14 cellular contexts compared by ENCODE assay signal in genomic region chr1:160708118-160708517, GRCh38. TPM values are rescaled to one million over a fixed set of nuclear protein-coding genes. Genes with fewer than 3 reads are reported as not detected.
DNase-seq lines count a peak whose midpoint lies in the region; ATAC-seq, FAIRE-seq and TF ChIP-seq lines count a peak whose summit lies in the region.
"Had no signal": no experiment of that assay in that cellular context is flagged by ENCODE, and none has a peak within 500 bp of the region (broad histone marks: within the 10 kb centered on the region; RNA-seq: fewer than 3 reads in every experiment).

No MANE protein-coding gene starts in this region.

- no peaks in the 10 kb centered on the region for H3K9me2 ChIP-seq in Karpas-422 (replicated peaks; ENCODE audit: insufficient read depth, low read length)

- no peaks in the 10 kb centered on the region for H4K20me1 ChIP-seq in Karpas-422 (ENCODE audit: insufficient read depth, low read depth, low read length)

- no peaks in the 10 kb centered on the region for H3K36me3 Mint-ChIP-seq in activated T-helper 17 cell treated with anti-CD3 and anti-CD28 coated beads, Interleukin-2, amount 50 U/mL, for 72 hours (ENCODE audit: low read depth)

- H3K27ac ChIP-seq in Karpas-422 (ENCODE audit: low read length) (peak overlapping the region; percentile 28; the same call in 1 of the 2 replicates), small intestine (ENCODE audit: low read depth in 1 of 2, low read length in 1 of 2) (peak overlapping the region; percentile 30 to 64)
- H3K27ac ChIP-seq: WERI-Rb-1 had no signal

- no peak overlapping the region for H3K9ac ChIP-seq in Karpas-422 (ENCODE audit: low read length)

- ATAC-seq in activated T-helper 17 cell treated with anti-CD3 and anti-CD28 coated beads, Interleukin-2, amount 50 U/mL, for 72 hours (replicated peaks): peak; percentile 43

- TF ChIP-seq CTCF in GM10248 (IDR thresholded peaks at IDR 0.05; ENCODE audit: control extremely low read depth, extremely low read depth, low read depth, missing control alignments): no peak

- 52 to 79% (median 71%) methylated on average over 4 of the region's 4 CpGs for WGBS in small intestine, 3 donors

- H3K9me3 ChIP-seq in Karpas-422 (ENCODE audit: low read length) (no peaks in the 10 kb centered on the region), small intestine (ENCODE audit: control insufficient read depth, low read depth) (no peaks in the 10 kb centered on the region)

- no peaks in the 10 kb centered on the region for H3K79me2 ChIP-seq in Karpas-422 (ENCODE audit: low read length)

- no peaks in the 10 kb centered on the region for H3K27me3 Mint-ChIP-seq in activated T-helper 17 cell treated with anti-CD3 and anti-CD28 coated beads, Interleukin-2, amount 50 U/mL, for 72 hours

- CTCF ChIA-PET in GM10248 (lab: Yijun Ruan, JAX): interaction anchor here (0.8 to 3.7 kb wide), 20 partner anchors 9 to 282 kb away, joined by 3 to 30 read pairs (median 5); partner anchors contain the start of gene ITLN2

- peaks cover 69% of the 10 kb centered on the region for H3K4me1 ChIP-seq in Karpas-422 (ENCODE audit: low read length)
- no peaks in the 10 kb centered on the region for H3K4me1 ChIP-seq in small intestine (ENCODE audit: control insufficient read depth in 2 of 2, insufficient read depth in 1 of 2, low read depth in 1 of 2, low read length in 1 of 2)

- no peak for FAIRE-seq in small intestine (lab: Jason Lieb, UNC)
- FAIRE-seq: RCC 7860 had no signal

- H3K4me3 ChIP-seq in Karpas-422 (ENCODE audit: low read length): no peak overlapping the region
- no peak overlapping the region for H3K4me3 ChIP-seq in small intestine (ENCODE audit: low read depth in 1 of 2, low read length in 2 of 2)

- POLR2A ChIA-PET in GM10248 (lab: Yijun Ruan, JAX): interaction anchor here (1.6 to 1.8 kb wide), 2 partner anchors 17 to 31 kb away, joined by 4 to 6 read pairs; partner anchors contain the start of gene SLAMF7

- no peak overlapping the region for H3K4me3 Mint-ChIP-seq in activated T-helper 17 cell treated with anti-CD3 and anti-CD28 coated beads, Interleukin-2, amount 50 U/mL, for 72 hours

- H3K9me3 Mint-ChIP-seq in activated T-helper 17 cell treated with anti-CD3 and anti-CD28 coated beads, Interleukin-2, amount 50 U/mL, for 72 hours: no peaks in the 10 kb centered on the region

- no peak overlapping the region for H3K27ac Mint-ChIP-seq in activated T-helper 17 cell treated with anti-CD3 and anti-CD28 coated beads, Interleukin-2, amount 50 U/mL, for 72 hours

- no peaks in the 10 kb centered on the region for H3K27me3 ChIP-seq in Karpas-422 (ENCODE audit: low read length)
- H3K27me3 ChIP-seq in small intestine (ENCODE audit: control insufficient read depth in 2 of 2, insufficient read depth in 2 of 2, low read length in 2 of 2): no peaks in the 10 kb centered on the region

- DNase-seq in GF-D8 (lab: John Stamatoyannopoulos, UW) (peak; percentile 67), Karpas-422 (peak; percentile 56), small intestine (no peak), GM10248 (ENCODE audit: extremely low spot score) (no peak), activated gamma-delta T cell (lab: John Stamatoyannopoulos, UW) (no peak), DMS53 (lab: John Stamatoyannopoulos, UW) (no peak), NCI-H1417 treated with DMSO at 0.1 percent for 48 hours (lab: John Stamatoyannopoulos, UW) (no peak)
- DNase-seq: HCEC 1CT, NCI-H2171 treated with DMSO at 0.1 percent for 48 hours, WERI-Rb-1 had no signal

- peak overlapping the region; percentile 37 for H3K4me2 ChIP-seq in Karpas-422 (ENCODE audit: low read depth, low read length, poor library complexity, severe bottlenecking)

- peak overlapping the region; percentile 4; the same call in 1 of the 2 replicates for H2AFZ ChIP-seq in Karpas-422 (ENCODE audit: low read length)

- H3K4me1 Mint-ChIP-seq in activated T-helper 17 cell treated with anti-CD3 and anti-CD28 coated beads, Interleukin-2, amount 50 U/mL, for 72 hours: peaks cover 29% of the 10 kb centered on the region

- H3K36me3 ChIP-seq in Karpas-422 (ENCODE audit: insufficient read depth, low read length): no peaks in the 10 kb centered on the region
- H3K36me3 ChIP-seq in small intestine (ENCODE audit: control insufficient read depth in 2 of 2, insufficient read depth in 2 of 2, low read length in 2 of 2): peaks cover 0 to 1% of the 10 kb centered on the region in 2 donors
- H3K36me3 ChIP-seq: WERI-Rb-1 had no signal

RNA-seq across cellular contexts. Expression of gene CD48, which starts 3.5 kb away (rescaled TPM):
- 26.9 and 56.3 TPM in 2 replicates for total RNA-seq in Karpas-422 (2014; rRNA removed; shearing (Covaris generic); ENCODE audit: low replicate concordance)
- 100 to 1,000 TPM; 151 to 179 TPM for total RNA-seq in activated T-helper 17 cell treated with anti-CD3 and anti-CD28 coated beads, Interleukin-2, amount 50 U/mL, for 72 hours
- 10 to 100 TPM in 2 of 3 donors, 1 to 10 TPM in 1; 5.6 to 28.6 (median 12.2) TPM for polyA plus RNA-seq in small intestine
- total RNA-seq: pulmonary artery endothelial cell, temporal lobe had no signal

RNA-seq across cellular contexts. Expression of gene SLAMF7, which starts 30.9 kb away (rescaled TPM):
- 0.15 and 0.76 TPM in 2 replicates for total RNA-seq in Karpas-422 (2014; rRNA removed; shearing (Covaris generic); ENCODE audit: low replicate concordance)
- total RNA-seq in activated T-helper 17 cell treated with anti-CD3 and anti-CD28 coated beads, Interleukin-2, amount 50 U/mL, for 72 hours: 10 to 100 TPM in 1 of 2 donors, 1 to 10 TPM in 1; 4.5 to 15.0 TPM
- 10 to 100 TPM in 1 of 3 donors, 1 to 10 TPM in 2; 1.8 to 12.2 (median 2.4) TPM for polyA plus RNA-seq in small intestine
- total RNA-seq: pulmonary artery endothelial cell had no signal

Comparison
In these comparisons a context has a peak if more than half of its experiments do, and no peak if none do; other contexts are left out.
1. DNase-seq: peak in GF-D8 (single experiment) and Karpas-422 (single experiment); none in small intestine (single experiment), GM10248 (single experiment), activated gamma-delta T cell (single experiment), DMS53 (single experiment) and NCI-H1417 treated with DMSO at 0.1 percent for 48 hours (single experiment).